In genomic region chr4:48742412-48742811, GRCh38 we compare ENCODE assay signal across 15 cellular contexts. TPM values are rescaled to one million over a fixed set of nuclear protein-coding genes. Genes with fewer than 3 reads are reported as not detected.
DNase-seq lines count a peak whose midpoint lies in the region; TF ChIP-seq lines count a peak whose summit lies in the region.
"Had no signal": no experiment of that assay in that cellular context is flagged by ENCODE, and none has a peak within 500 bp of the region (broad histone marks: within the 10 kb centered on the region; RNA-seq: fewer than 3 reads in every experiment).

No MANE protein-coding gene starts in this region.

- TF ChIP-seq POLR2A in suprapubic skin (IDR thresholded peaks at IDR 0.05) = no peak

- peak overlapping the region; percentile 45 for H3K27ac ChIP-seq in neutrophil
- H3K27ac ChIP-seq in suprapubic skin = no peak overlapping the region
- H3K27ac ChIP-seq: A549, esophagus squamous epithelium, parathyroid adenoma had no signal

- intact Hi-C loops in activated T-helper 2 cell treated with anti-CD3 and anti-CD28 coated beads, Interferon-gamma antibody, Interleukin-2, Interleukin-4, amounts not matched to agents 10 μg/mL and 5 μg/mL and 100 μg/mL, durations not matched to agents 14 hours and 24 hours and 36 hours (cut with micrococcal nuclease) = loop anchor here (5.0 kb wide), 1 partner anchor 40 kb away; no protein-coding TSS in a partner anchor

- TF ChIP-seq CTCF in HFFc6 (IDR thresholded peaks at IDR 0.05) = no peak
- TF ChIP-seq CTCF in neutrophil (IDR thresholded peaks at IDR 0.05) = no peak
- TF ChIP-seq CTCF in suprapubic skin (IDR thresholded peaks at IDR 0.05) = no peak

- no peaks in the 10 kb centered on the region for H3K9me3 ChIP-seq in neutrophil
- H3K9me3 ChIP-seq in suprapubic skin = no peaks in the 10 kb centered on the region
- H3K9me3 ChIP-seq: A549, esophagus squamous epithelium, upper lobe of left lung had no signal

- CTCF ChIA-PET in activated CD4-positive, alpha-beta memory T cell treated with anti-CD3 and anti-CD28 coated beads, Interleukin-2, amount 10 ng/mL, durations not matched to agents 7 days and 5 days (lab: Charles Lee) = no interaction called here

- H3K9me3 Mint-ChIP-seq in activated T-cell treated with anti-CD3 and anti-CD28 coated beads, Interleukin-2, amount 50 U/mL, for 24 hours = no peaks in the 10 kb centered on the region
- no peaks in the 10 kb centered on the region for H3K9me3 Mint-ChIP-seq in HFFc6
- H3K9me3 Mint-ChIP-seq in activated T-helper 2 cell treated with anti-CD3 and anti-CD28 coated beads, Interferon-gamma antibody, Interleukin-2, Interleukin-4, amounts not matched to agents 10 μg/mL and 5 μg/mL and 100 μg/mL, durations not matched to agents 14 hours and 24 hours and 36 hours = peaks cover 9% of the 10 kb centered on the region
- no peaks in the 10 kb centered on the region for H3K9me3 Mint-ChIP-seq in activated CD4-positive, alpha-beta memory T cell treated with anti-CD3 and anti-CD28 coated beads, Interleukin-2, amount 10 ng/mL, durations not matched to agents 7 days and 5 days

- H3K36me3 ChIP-seq in neutrophil (no peaks in the 10 kb centered on the region), suprapubic skin (no peaks in the 10 kb centered on the region)
- H3K36me3 ChIP-seq: esophagus squamous epithelium, upper lobe of left lung had no signal

- POLR2A ChIA-PET in activated CD4-positive, alpha-beta memory T cell treated with anti-CD3 and anti-CD28 coated beads, Interleukin-2, amount 10 ng/mL, durations not matched to agents 7 days and 5 days (lab: Charles Lee) = no interaction called here

- H3K27me3 ChIP-seq in neutrophil (no peaks in the 10 kb centered on the region), suprapubic skin (no peaks in the 10 kb centered on the region)
- H3K27me3 ChIP-seq: esophagus squamous epithelium, upper lobe of left lung had no signal

- DNase-seq in activated T-cell treated with anti-CD3 and anti-CD28 coated beads, Interleukin-2, amount 50 U/mL, for 24 hours = no peak
- DNase-seq in activated T-cell treated with anti-CD3 and anti-CD28 coated beads for 4 hours (no peak), HFFc6 (peak; percentile 6), NCI-H748 (lab: John Stamatoyannopoulos, UW; ENCODE audit: unreplicated experiment) (no peak), suprapubic skin (ENCODE audit: low spot score in 2 of 2) (no peak)
- DNase-seq in activated T-helper 2 cell treated with anti-CD3 and anti-CD28 coated beads, Interferon-gamma antibody, Interleukin-2, Interleukin-4, amounts not matched to agents 10 μg/mL and 5 μg/mL and 100 μg/mL, durations not matched to agents 14 hours and 24 hours and 36 hours (ENCODE audit: low spot score) = no peak
- DNase-seq in activated CD4-positive, alpha-beta memory T cell treated with anti-CD3 and anti-CD28 coated beads, Interleukin-2, amount 10 ng/mL, durations not matched to agents 7 days and 5 days = no peak
- DNase-seq: activated CD4-positive, alpha-beta T cell treated with anti-CD3 and anti-CD28 coated beads for 1 hour; DMS 273 treated with DMSO at 0.1 percent for 48 hours; esophagus squamous epithelium; mesenchymal stem cell; upper lobe of left lung had no signal

- H3K4me3 ChIP-seq in neutrophil (ENCODE audit: low read depth in 1 of 2, low read length in 1 of 2) (no peak overlapping the region), suprapubic skin (no peak overlapping the region)
- H3K4me3 ChIP-seq: A549, esophagus squamous epithelium, upper lobe of left lung had no signal

- H3K4me1 Mint-ChIP-seq in activated T-cell treated with anti-CD3 and anti-CD28 coated beads, Interleukin-2, amount 50 U/mL, for 24 hours (ENCODE audit: low read depth) = peaks cover 83% of the 10 kb centered on the region
- H3K4me1 Mint-ChIP-seq in HFFc6 (ENCODE audit: low read depth) = peaks cover 33% of the 10 kb centered on the region
- H3K4me1 Mint-ChIP-seq in activated T-helper 2 cell treated with anti-CD3 and anti-CD28 coated beads, Interferon-gamma antibody, Interleukin-2, Interleukin-4, amounts not matched to agents 10 μg/mL and 5 μg/mL and 100 μg/mL, durations not matched to agents 14 hours and 24 hours and 36 hours (ENCODE audit: low read depth) = peaks cover 60% of the 10 kb centered on the region
- peaks cover 63% of the 10 kb centered on the region for H3K4me1 Mint-ChIP-seq in activated CD4-positive, alpha-beta memory T cell treated with anti-CD3 and anti-CD28 coated beads, Interleukin-2, amount 10 ng/mL, durations not matched to agents 7 days and 5 days

- no peak overlapping the region for H3K4me3 Mint-ChIP-seq in activated T-cell treated with anti-CD3 and anti-CD28 coated beads, Interleukin-2, amount 50 U/mL, for 24 hours
- H3K4me3 Mint-ChIP-seq in HFFc6 = no peak overlapping the region
- no peak overlapping the region for H3K4me3 Mint-ChIP-seq in activated T-helper 2 cell treated with anti-CD3 and anti-CD28 coated beads, Interferon-gamma antibody, Interleukin-2, Interleukin-4, amounts not matched to agents 10 μg/mL and 5 μg/mL and 100 μg/mL, durations not matched to agents 14 hours and 24 hours and 36 hours (ENCODE audit: low read depth)
- no peak overlapping the region for H3K4me3 Mint-ChIP-seq in activated CD4-positive, alpha-beta memory T cell treated with anti-CD3 and anti-CD28 coated beads, Interleukin-2, amount 10 ng/mL, durations not matched to agents 7 days and 5 days

- TF ChIP-seq EP300 in suprapubic skin (IDR thresholded peaks at IDR 0.05) = no peak

- peak overlapping the region; percentile 9 for H3K27ac Mint-ChIP-seq in activated T-cell treated with anti-CD3 and anti-CD28 coated beads, Interleukin-2, amount 50 U/mL, for 24 hours
- peak overlapping the region; percentile 25; the same call in 1 of the 2 replicates for H3K27ac Mint-ChIP-seq in HFFc6
- peak overlapping the region; percentile 2 for H3K27ac Mint-ChIP-seq in activated T-helper 2 cell treated with anti-CD3 and anti-CD28 coated beads, Interferon-gamma antibody, Interleukin-2, Interleukin-4, amounts not matched to agents 10 μg/mL and 5 μg/mL and 100 μg/mL, durations not matched to agents 14 hours and 24 hours and 36 hours
- H3K27ac Mint-ChIP-seq in activated CD4-positive, alpha-beta memory T cell treated with anti-CD3 and anti-CD28 coated beads, Interleukin-2, amount 10 ng/mL, durations not matched to agents 7 days and 5 days = no peak overlapping the region

- H3K36me3 Mint-ChIP-seq in activated T-cell treated with anti-CD3 and anti-CD28 coated beads, Interleukin-2, amount 50 U/mL, for 24 hours (ENCODE audit: low read depth) = peaks cover 8% of the 10 kb centered on the region
- H3K36me3 Mint-ChIP-seq in HFFc6 (ENCODE audit: low read depth) = peaks cover 4% of the 10 kb centered on the region; the same call in 1 of the 2 replicates
- H3K36me3 Mint-ChIP-seq in activated T-helper 2 cell treated with anti-CD3 and anti-CD28 coated beads, Interferon-gamma antibody, Interleukin-2, Interleukin-4, amounts not matched to agents 10 μg/mL and 5 μg/mL and 100 μg/mL, durations not matched to agents 14 hours and 24 hours and 36 hours (ENCODE audit: low read depth) = peaks cover 14% of the 10 kb centered on the region
- H3K36me3 Mint-ChIP-seq in activated CD4-positive, alpha-beta memory T cell treated with anti-CD3 and anti-CD28 coated beads, Interleukin-2, amount 10 ng/mL, durations not matched to agents 7 days and 5 days (ENCODE audit: low read depth) = peaks cover 19% of the 10 kb centered on the region

- no peaks in the 10 kb centered on the region for H3K27me3 Mint-ChIP-seq in activated T-cell treated with anti-CD3 and anti-CD28 coated beads, Interleukin-2, amount 50 U/mL, for 24 hours
- no peaks in the 10 kb centered on the region for H3K27me3 Mint-ChIP-seq in HFFc6 (ENCODE audit: insufficient read depth)
- no peaks in the 10 kb centered on the region for H3K27me3 Mint-ChIP-seq in activated T-helper 2 cell treated with anti-CD3 and anti-CD28 coated beads, Interferon-gamma antibody, Interleukin-2, Interleukin-4, amounts not matched to agents 10 μg/mL and 5 μg/mL and 100 μg/mL, durations not matched to agents 14 hours and 24 hours and 36 hours (ENCODE audit: low read depth)
- H3K27me3 Mint-ChIP-seq in activated CD4-positive, alpha-beta memory T cell treated with anti-CD3 and anti-CD28 coated beads, Interleukin-2, amount 10 ng/mL, durations not matched to agents 7 days and 5 days = no peaks in the 10 kb centered on the region

- H3K4me1 ChIP-seq in neutrophil (ENCODE audit: control insufficient read depth in 1 of 2, insufficient read depth in 1 of 2, low read depth in 1 of 2, low read length in 1 of 2) (no peaks in the 10 kb centered on the region), suprapubic skin (peaks cover 13% of the 10 kb centered on the region)
- H3K4me1 ChIP-seq: A549, parathyroid adenoma had no signal

RNA-seq across cellular contexts. Expression of gene FRYL, which starts 37.7 kb away (rescaled TPM):
- 10 to 100 TPM; 29.0 to 32.8 (median 30.4) TPM for total RNA-seq in HFFc6 (2021; fragmentation: NEBNext Ultra II Directional; extraction: Animal tissue kit (Norgen Biotek cat#: 25700))
- 68.2 and 69.6 TPM in 2 replicates for total RNA-seq in activated T-helper 2 cell treated with anti-CD3 and anti-CD28 coated beads, Interferon-gamma antibody, Interleukin-2, Interleukin-4, amounts not matched to agents 10 μg/mL and 5 μg/mL and 100 μg/mL, durations not matched to agents 14 hours and 24 hours and 36 hours
- total RNA-seq in suprapubic skin = 100 to 1,000 TPM in 1 of 4 donors, 10 to 100 TPM in 3; 48.4 to 168 (median 73.5) TPM
- total RNA-seq in activated CD4-positive, alpha-beta memory T cell treated with anti-CD3 and anti-CD28 coated beads, Interleukin-2, amount 10 ng/mL, durations not matched to agents 7 days and 5 days = 10 to 100 TPM; 82.4 to 82.7 TPM
